1 cellular context compared by ENCODE assay signal in the genomic region with DNA sequence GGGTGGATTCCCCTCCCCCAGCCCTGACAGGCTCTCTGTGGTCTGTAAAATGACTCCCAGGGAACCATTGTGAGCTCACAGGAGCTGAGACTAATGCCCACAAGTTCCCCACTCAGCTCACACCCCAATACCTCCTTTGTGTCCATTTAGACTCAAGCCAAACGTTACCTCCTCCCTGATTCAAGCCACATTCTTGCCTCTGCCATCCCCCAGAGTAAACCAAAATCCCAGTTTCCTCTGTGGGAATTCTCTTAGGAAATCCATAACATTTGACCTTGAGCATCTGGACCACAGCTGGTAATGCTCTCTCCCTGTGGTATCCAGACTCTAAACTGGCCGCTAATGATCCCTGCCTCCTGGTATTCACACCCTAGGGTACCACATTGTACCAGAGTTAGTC.
TF ChIP-seq lines count a peak whose summit lies in the region.

No MANE protein-coding gene starts in this region.

TF ChIP-seq in IMR-90, 13 proteins besides CTCF, POLR2A, EP300 and RAD21:
- TF ChIP-seq CEBPB (IDR thresholded peaks at IDR 0.05; ENCODE audit: low read depth, low read length): no peak
